22 cellular contexts compared by ENCODE assay signal in the genomic region with DNA sequence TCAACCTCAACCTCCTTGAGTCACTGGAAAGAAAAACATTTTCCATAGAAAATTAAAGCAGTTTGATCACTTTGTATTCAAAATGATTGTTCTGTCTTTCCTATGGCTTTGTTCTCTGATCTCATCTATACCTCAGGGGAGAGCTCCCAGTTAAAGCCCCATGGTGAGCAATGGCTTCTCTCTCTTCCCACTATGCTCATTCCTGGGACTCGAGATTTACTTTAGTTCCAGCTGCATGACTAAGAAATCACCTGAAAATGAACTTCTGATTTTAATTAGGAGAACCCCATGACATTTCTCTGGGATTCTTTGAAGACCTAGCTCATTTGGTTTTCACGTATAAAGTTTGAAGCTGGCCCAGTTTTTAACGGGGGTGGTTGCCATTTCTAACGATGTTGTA.
"Had no signal": no experiment of that assay in that cellular context is flagged by ENCODE, and none has a peak within 500 bp of the region (broad histone marks: within the 10 kb centered on the region; RNA-seq: fewer than 3 reads in every experiment).

No MANE protein-coding gene starts in this region.

- H3K9me3 Mint-ChIP-seq: dendritic cell treated with granulocyte-macrophage colony-stimulating factor and Interleukin-4, amounts not matched to agents 40 ng/mL and 50 ng/mL, for 4 days had no signal

- ATAC-seq: foreskin keratinocyte; gastroesophageal sphincter; heart left ventricle; left cardiac atrium; left lung; left ventricle myocardium superior; lower lobe of right lung; naive thymus-derived CD4-positive, alpha-beta T cell had no signal

- H3K4me3 ChIP-seq: colonic mucosa, esophagus squamous epithelium, gastroesophageal sphincter, heart left ventricle, hepatocyte, left lung, lower lobe of right lung had no signal

- H3K4me1 ChIP-seq: colonic mucosa, esophagus squamous epithelium, foreskin keratinocyte, gastroesophageal sphincter, heart left ventricle, left lung, lower lobe of right lung had no signal

- H3K36me3 ChIP-seq: colonic mucosa, esophagus squamous epithelium, gastroesophageal sphincter, heart left ventricle, left lung, lower lobe of right lung had no signal

- DNase-seq: colonic mucosa; cortex of kidney; effector CD4-positive, alpha-beta T cell; effector memory CD4-positive, alpha-beta T cell; esophagus squamous epithelium; foreskin keratinocyte; heart left ventricle; hypothalamus; immature natural killer cell; islet precursor cell; kidney; left cardiac atrium; left lung; left ventricle myocardium superior; lower lobe of right lung; mesendoderm; midbrain; naive thymus-derived CD4-positive, alpha-beta T cell had no signal

- H3K4me3 Mint-ChIP-seq: dendritic cell treated with granulocyte-macrophage colony-stimulating factor and Interleukin-4, amounts not matched to agents 40 ng/mL and 50 ng/mL, for 4 days; immature natural killer cell; memory B cell; naive thymus-derived CD4-positive, alpha-beta T cell had no signal

- H3K27ac ChIP-seq: colonic mucosa, esophagus squamous epithelium, foreskin keratinocyte, gastroesophageal sphincter, heart left ventricle, hepatocyte, left lung, lower lobe of right lung had no signal

- H3K27me3 ChIP-seq: colonic mucosa, esophagus squamous epithelium, foreskin keratinocyte, gastroesophageal sphincter, heart left ventricle, hepatocyte, left lung had no signal

- H2AFZ ChIP-seq: hepatocyte had no signal

- H3K36me3 Mint-ChIP-seq: immature natural killer cell; memory B cell; naive thymus-derived CD4-positive, alpha-beta T cell had no signal

- H3K79me2 ChIP-seq: hepatocyte had no signal

- H3K27me3 Mint-ChIP-seq: dendritic cell treated with granulocyte-macrophage colony-stimulating factor and Interleukin-4, amounts not matched to agents 40 ng/mL and 50 ng/mL, for 4 days; memory B cell had no signal

- H3K9me3 ChIP-seq: colonic mucosa, heart left ventricle, left lung, lower lobe of right lung had no signal

- H3K27ac Mint-ChIP-seq: dendritic cell treated with granulocyte-macrophage colony-stimulating factor and Interleukin-4, amounts not matched to agents 40 ng/mL and 50 ng/mL, for 4 days; immature natural killer cell; memory B cell; naive thymus-derived CD4-positive, alpha-beta T cell had no signal

- H3K4me1 Mint-ChIP-seq: immature natural killer cell had no signal

- H3K4me2 ChIP-seq: hepatocyte had no signal
